In genomic region chr3:138114988-138115971, GRCh38 we compare ENCODE assay signal across 1 cellular context.
A peak's percentile ranks its signal among the peaks of the same experiment; 100 is the strongest.
TF ChIP-seq lines count a peak whose summit lies in the region.

Gene DZIP1L, minus strand, starts transcription at chr3:138115608. Its CDS starts 11,637 bp downstream, at chr3:138103971.

TF ChIP-seq in HepG2, 621 proteins besides CTCF, POLR2A, EP300 and RAD21 (continued from another document):
- no peak for TF ChIP-seq ARID5B (CRISPR knock-in tag; IDR thresholded peaks at IDR 0.05)
- no peak for TF ChIP-seq KDM5B (CRISPR knock-in tag; IDR thresholded peaks at IDR 0.05; ENCODE audit: borderline replicate concordance)
- peak; percentile 71 for TF ChIP-seq ZFP91 (CRISPR knock-in tag; IDR thresholded peaks at IDR 0.05; ENCODE audit: borderline replicate concordance)
- TF ChIP-seq MXI1 (IDR thresholded peaks at IDR 0.05; ENCODE audit: borderline replicate concordance, low read depth, low read length) = no peak
- no peak for TF ChIP-seq ARNTL (CRISPR knock-in tag; IDR thresholded peaks at IDR 0.05)
- TF ChIP-seq ZMAT5 (CRISPR knock-in tag; IDR thresholded peaks at IDR 0.05; ENCODE audit: borderline replicate concordance, low read depth) = no peak
- peak; percentile 66; the same call in 1 of the 2 replicates for TF ChIP-seq BCL3 (CRISPR knock-in tag; IDR thresholded peaks at IDR 0.05)
- peak; percentile 74 for TF ChIP-seq ZFX (CRISPR knock-in tag; IDR thresholded peaks at IDR 0.05; ENCODE audit: low read depth)
- peak; percentile 48; the same call in 1 of the 2 replicates for TF ChIP-seq GFI1 (CRISPR knock-in tag; IDR thresholded peaks at IDR 0.05; ENCODE audit: borderline replicate concordance)
- no peak for TF ChIP-seq ATF3 (CRISPR knock-in tag; IDR thresholded peaks at IDR 0.05)
- TF ChIP-seq MTA1 (CRISPR knock-in tag; IDR thresholded peaks at IDR 0.05; ENCODE audit: borderline replicate concordance) = 0 out of 2 replicates have a peak, but pooled peaks have one; percentile 26
- TF ChIP-seq ZNF616 (CRISPR knock-in tag; IDR thresholded peaks at IDR 0.05; ENCODE audit: low read depth) = no peak
- TF ChIP-seq CREM (IDR thresholded peaks at IDR 0.05) = no peak
- TF ChIP-seq CREM (CRISPR knock-in tag; IDR thresholded peaks at IDR 0.05) = no peak
- TF ChIP-seq ETV5 (CRISPR knock-in tag; IDR thresholded peaks at IDR 0.05; ENCODE audit: borderline replicate concordance) = no peak
- TF ChIP-seq PHF20 (CRISPR knock-in tag; IDR thresholded peaks at IDR 0.05) = no peak; the same call in 1 of the 2 replicates
- peak; percentile 21; the same call in 1 of the 2 replicates for TF ChIP-seq STAG1 (CRISPR knock-in tag; IDR thresholded peaks at IDR 0.05)
- no peak for TF ChIP-seq ERF (CRISPR knock-in tag; IDR thresholded peaks at IDR 0.05)
- no peak for TF ChIP-seq BORCS8-MEF2B (CRISPR knock-in tag; IDR thresholded peaks at IDR 0.05)
- no peak for TF ChIP-seq GMEB2 (CRISPR knock-in tag; IDR thresholded peaks at IDR 0.05; ENCODE audit: low read depth)
- no peak for TF ChIP-seq ZNF607 (CRISPR knock-in tag; IDR thresholded peaks at IDR 0.05; ENCODE audit: borderline replicate concordance)
- no peak for TF ChIP-seq RFX3 (CRISPR knock-in tag; IDR thresholded peaks at IDR 0.05)
- TF ChIP-seq ZFP37 (CRISPR knock-in tag; IDR thresholded peaks at IDR 0.05; ENCODE audit: borderline replicate concordance) = no peak
- TF ChIP-seq MXD4 (CRISPR knock-in tag; IDR thresholded peaks at IDR 0.05) = 0 out of 2 replicates have a peak, but pooled peaks have one; percentile 32
- TF ChIP-seq FOXA3 (CRISPR knock-in tag; IDR thresholded peaks at IDR 0.05) = no peak
- no peak for TF ChIP-seq SRSF4 (IDR thresholded peaks at IDR 0.05; ENCODE audit: low read depth, low read length, poor library complexity, severe bottlenecking)
- TF ChIP-seq BCLAF1 (IDR thresholded peaks at IDR 0.05) = no peak
- no peak for TF ChIP-seq ATF5 (CRISPR knock-in tag; IDR thresholded peaks at IDR 0.05; ENCODE audit: low read depth)
- peak; percentile 45; the same call in 1 of the 2 replicates for TF ChIP-seq PATZ1 (CRISPR knock-in tag; IDR thresholded peaks at IDR 0.05)
- TF ChIP-seq ZFP41 (CRISPR knock-in tag; IDR thresholded peaks at IDR 0.05; ENCODE audit: borderline replicate concordance) = no peak
- TF ChIP-seq ZNF75D (CRISPR knock-in tag; IDR thresholded peaks at IDR 0.05; ENCODE audit: borderline replicate concordance) = no peak
- TF ChIP-seq ZNF414 (CRISPR knock-in tag; IDR thresholded peaks at IDR 0.05) = 0 out of 2 replicates have a peak, but pooled peaks have one; percentile 9
- TF ChIP-seq ZBTB42 (CRISPR knock-in tag; IDR thresholded peaks at IDR 0.05) = no peak
- TF ChIP-seq ZNF552 (CRISPR knock-in tag; IDR thresholded peaks at IDR 0.05; ENCODE audit: borderline replicate concordance) = 0 out of 2 replicates have a peak, but pooled peaks have one; percentile 19
- TF ChIP-seq ZNF274 (CRISPR knock-in tag; IDR thresholded peaks at IDR 0.05) = no peak
- TF ChIP-seq ZNF17 (CRISPR knock-in tag; IDR thresholded peaks at IDR 0.05) = no peak
- TF ChIP-seq ZNF276 (CRISPR knock-in tag; IDR thresholded peaks at IDR 0.05; ENCODE audit: low read depth) = no peak
- no peak for TF ChIP-seq ZNF776 (CRISPR knock-in tag; IDR thresholded peaks at IDR 0.05)
- TF ChIP-seq MEF2D (CRISPR knock-in tag; IDR thresholded peaks at IDR 0.05) = peak; percentile 20; the same call in 1 of the 2 replicates
- 0 out of 2 replicates have a peak, but pooled peaks have one; percentile 66 for TF ChIP-seq ETS1 (CRISPR knock-in tag; IDR thresholded peaks at IDR 0.05)
- TF ChIP-seq ZNF883 (CRISPR knock-in tag; IDR thresholded peaks at IDR 0.05; ENCODE audit: not compliant biosample characterization) = peak; percentile 42
- TF ChIP-seq THAP11 (CRISPR knock-in tag; IDR thresholded peaks at IDR 0.05) = no peak
- TF ChIP-seq GATA4 (IDR thresholded peaks at IDR 0.05; ENCODE audit: borderline replicate concordance, low read depth) = no peak
